ENCODE assay signal across 1 cellular context in the genomic region with DNA sequence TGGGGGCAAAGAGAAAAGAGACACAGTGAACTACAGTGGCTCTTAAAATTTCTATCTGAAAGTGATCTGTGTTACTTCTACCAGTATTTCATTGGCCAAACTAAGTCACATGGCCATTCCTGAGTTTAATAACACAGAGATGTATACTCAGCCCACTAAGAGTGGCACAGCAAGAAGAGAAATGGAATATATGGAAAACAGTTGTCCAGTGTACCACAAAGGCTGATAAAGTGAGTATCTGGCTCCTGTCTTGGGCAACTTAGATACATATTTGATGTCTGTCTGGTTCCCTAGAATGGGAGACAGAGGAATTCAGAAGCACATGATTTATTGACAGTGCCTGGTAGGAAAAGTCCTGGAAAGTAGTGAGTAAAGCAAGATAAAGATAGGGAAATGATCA.
TF ChIP-seq lines count a peak whose summit lies in the region.

No MANE protein-coding gene starts in this region.

TF ChIP-seq in SK-N-SH, 30 proteins besides CTCF, POLR2A, EP300 and RAD21 (continued from another document):
- TF ChIP-seq FOSL2 (IDR thresholded peaks at IDR 0.05; ENCODE audit: borderline replicate concordance, low read depth) (no peak), EZH2phosphoT487 (IDR thresholded peaks at IDR 0.05; ENCODE audit: borderline replicate concordance, low read depth) (no peak)
